Comparison of ENCODE assay signal across 15 cellular contexts in genomic region chr3:99419111-99419510, GRCh38.
DNase-seq lines count a peak whose midpoint lies in the region; ATAC-seq and TF ChIP-seq lines count a peak whose summit lies in the region.
"Had no signal": no experiment of that assay in that cellular context is flagged by ENCODE, and none has a peak within 500 bp of the region (broad histone marks: within the 10 kb centered on the region; RNA-seq: fewer than 3 reads in every experiment).

No MANE protein-coding gene starts in this region.

- no peak overlapping the region for H3K4me3 Mint-ChIP-seq in stimulated activated naive CD8-positive, alpha-beta T cell treated with anti-CD3 and anti-CD28 coated beads, Interleukin-15, amount 100 ng/mL, for 72 hours
- H3K4me3 Mint-ChIP-seq: activated T-cell treated with anti-CD3 and anti-CD28 coated beads, Interleukin-2, amount 50 U/mL, for 4 hours; brain; mesothelial cell of epicardium; stimulated activated memory B cell treated with anti-CD40 and anti-IgM and Interleukin-4, amounts not matched to agents 10 μg/mL and 1 μg/mL and 100 μg/mL, for 72 hours had no signal

- H3K27me3 ChIP-seq in thoracic aorta (replicated peaks; ENCODE audit: insufficient read depth), result no peaks in the 10 kb centered on the region

- H3K9me3 Mint-ChIP-seq in stimulated activated naive CD8-positive, alpha-beta T cell treated with anti-CD3 and anti-CD28 coated beads, Interleukin-15, amount 100 ng/mL, for 72 hours, result no peaks in the 10 kb centered on the region
- H3K9me3 Mint-ChIP-seq: activated T-cell treated with anti-CD3 and anti-CD28 coated beads, Interleukin-2, amount 50 U/mL, for 4 hours; brain; stimulated activated memory B cell treated with anti-CD40 and anti-IgM and Interleukin-4, amounts not matched to agents 10 μg/mL and 1 μg/mL and 100 μg/mL, for 72 hours had no signal

- H3K27ac Mint-ChIP-seq in stimulated activated naive CD8-positive, alpha-beta T cell treated with anti-CD3 and anti-CD28 coated beads, Interleukin-15, amount 100 ng/mL, for 72 hours, result no peak overlapping the region
- H3K27ac Mint-ChIP-seq: brain; mesothelial cell of epicardium; stimulated activated memory B cell treated with anti-CD40 and anti-IgM and Interleukin-4, amounts not matched to agents 10 μg/mL and 1 μg/mL and 100 μg/mL, for 72 hours had no signal

- H3K4me1 ChIP-seq in thoracic aorta (ENCODE audit: control insufficient read depth in 1 of 2, low read depth in 2 of 2), result peaks cover 11 to 28% of the 10 kb centered on the region in 2 donors

- no peak for DNase-seq in coronary artery (ENCODE audit: low spot score)
- no peak for DNase-seq in thoracic aorta (ENCODE audit: low spot score)
- no peak for DNase-seq in stimulated activated naive CD8-positive, alpha-beta T cell treated with anti-CD3 and anti-CD28 coated beads, Interleukin-15, amount 100 ng/mL, for 72 hours
- no peak for DNase-seq in kidney tubule cell (ENCODE audit: low spot score)
- DNase-seq: activated T-cell treated with anti-CD3 and anti-CD28 coated beads, Interleukin-2, amount 50 U/mL, for 4 hours; Calu3; KBM-7; NCI-H1694 treated with DMSO at 0.1 percent for 48 hours; stimulated activated CD4-positive, alpha-beta T cell treated with anti-CD3 and anti-CD28 coated beads, Interleukin-2, amount 100 ng/mL, for 24 hours had no signal

- no peaks in the 10 kb centered on the region for H3K4me1 Mint-ChIP-seq in stimulated activated naive CD8-positive, alpha-beta T cell treated with anti-CD3 and anti-CD28 coated beads, Interleukin-15, amount 100 ng/mL, for 72 hours
- H3K4me1 Mint-ChIP-seq: brain; mesothelial cell of epicardium; stimulated activated memory B cell treated with anti-CD40 and anti-IgM and Interleukin-4, amounts not matched to agents 10 μg/mL and 1 μg/mL and 100 μg/mL, for 72 hours had no signal

- H3K4me3 ChIP-seq in coronary artery (no peak overlapping the region), thoracic aorta (no peak overlapping the region)

- TF ChIP-seq CTCF in coronary artery (IDR thresholded peaks at IDR 0.05) (no peak), thoracic aorta (IDR thresholded peaks at IDR 0.05) (no peak)

- ATAC-seq in GM19035 (IDR thresholded peaks at IDR 0.05; ENCODE audit: unreplicated experiment), result peak; percentile 13
- ATAC-seq in HG02938 (IDR thresholded peaks at IDR 0.05; ENCODE audit: unreplicated experiment), result peak; percentile 7
- no peak for ATAC-seq in thoracic aorta (ENCODE audit: insufficient number of reproducible peaks, low FRiP score, low read depth)
- ATAC-seq in GM19328 (IDR thresholded peaks at IDR 0.05; ENCODE audit: unreplicated experiment), result no peak
- no peak for ATAC-seq in stimulated activated naive CD8-positive, alpha-beta T cell treated with anti-CD3 and anti-CD28 coated beads, Interleukin-15, amount 100 ng/mL, for 72 hours
- ATAC-seq: activated T-cell treated with anti-CD3 and anti-CD28 coated beads, Interleukin-2, amount 50 U/mL, for 4 hours; stimulated activated memory B cell treated with anti-CD40 and anti-IgM and Interleukin-4, amounts not matched to agents 10 μg/mL and 1 μg/mL and 100 μg/mL, for 72 hours had no signal

- no peaks in the 10 kb centered on the region for H3K9me3 ChIP-seq in thoracic aorta

- peak overlapping the region; percentile 49 to 80 for H3K27ac ChIP-seq in coronary artery
- H3K27ac ChIP-seq in thoracic aorta, result peak overlapping the region; percentile 58 to 82

- H3K36me3 ChIP-seq in thoracic aorta, result no peaks in the 10 kb centered on the region

- H3K27me3 Mint-ChIP-seq in stimulated activated naive CD8-positive, alpha-beta T cell treated with anti-CD3 and anti-CD28 coated beads, Interleukin-15, amount 100 ng/mL, for 72 hours, result no peaks in the 10 kb centered on the region
- H3K27me3 Mint-ChIP-seq: brain; stimulated activated memory B cell treated with anti-CD40 and anti-IgM and Interleukin-4, amounts not matched to agents 10 μg/mL and 1 μg/mL and 100 μg/mL, for 72 hours had no signal

Comparison
In these comparisons a context has a peak if more than half of its experiments do, and no peak if none do; other contexts are left out.
1. ATAC-seq: peak in GM19035 (single experiment) and HG02938 (single experiment); none in thoracic aorta (single experiment), GM19328 (single experiment) and stimulated activated naive CD8-positive, alpha-beta T cell treated with anti-CD3 and anti-CD28 coated beads, Interleukin-15, amount 100 ng/mL, for 72 hours (single experiment).